ENCODE assay signal across 1 cellular context in the genomic region with DNA sequence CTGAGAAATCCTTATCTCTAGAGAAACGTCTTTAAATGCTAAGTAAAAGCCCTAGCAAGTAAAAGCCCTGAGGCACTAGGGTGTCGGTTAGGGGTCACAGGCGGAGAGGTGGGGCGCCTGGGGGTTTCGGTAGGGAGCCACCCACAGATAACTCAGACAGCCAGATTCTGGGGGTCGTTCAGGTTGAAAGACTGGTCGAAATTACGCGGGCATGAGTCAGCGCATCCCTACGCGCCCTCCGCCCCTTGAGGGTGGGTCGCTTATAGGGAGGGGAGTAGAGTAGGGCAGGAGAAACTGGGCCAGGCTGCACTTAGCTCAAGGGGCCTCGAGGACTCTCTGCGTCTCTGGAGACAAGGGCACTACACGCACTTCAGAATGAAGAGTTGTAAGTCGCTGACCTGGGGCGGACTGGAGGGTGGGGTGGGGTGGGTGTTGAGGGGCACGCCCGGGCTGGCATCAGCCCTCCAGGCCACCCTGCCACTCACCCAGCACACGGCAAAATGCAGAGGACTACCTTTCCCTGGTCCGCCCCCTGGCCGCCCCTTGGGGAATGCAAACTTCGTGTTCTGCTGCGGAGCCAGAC.
TF ChIP-seq lines count a peak whose summit lies in the region.

No MANE protein-coding gene starts in this region.

TF ChIP-seq in K562, 482 proteins besides CTCF, POLR2A, EP300 and RAD21 (continued from another document and continues in another):
- TF ChIP-seq, protein P1, sequence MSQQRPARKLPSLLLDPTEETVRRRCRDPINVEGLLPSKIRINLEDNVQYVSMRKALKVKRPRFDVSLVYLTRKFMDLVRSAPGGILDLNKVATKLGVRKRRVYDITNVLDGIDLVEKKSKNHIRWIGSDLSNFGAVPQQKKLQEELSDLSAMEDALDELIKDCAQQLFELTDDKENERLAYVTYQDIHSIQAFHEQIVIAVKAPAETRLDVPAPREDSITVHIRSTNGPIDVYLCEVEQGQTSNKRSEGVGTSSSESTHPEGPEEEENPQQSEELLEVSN (IDR thresholded peaks at IDR 0.05; ENCODE audit: borderline replicate concordance in 1 of 2, extremely low read depth in 1 of 2, insufficient read depth in 1 of 2, insufficient read length in 1 of 2, low read depth in 1 of 2, low read length in 1 of 2, poor library complexity in 1 of 2, severe bottlenecking in 1 of 2) = peak in 1 of 2 experiments; percentile 10
- TF ChIP-seq CREM (IDR thresholded peaks at IDR 0.05; ENCODE audit: low read depth) (0 out of 2 replicates have a peak, but pooled peaks have one; percentile 20), ZNF239 (CRISPR knock-in tag; IDR thresholded peaks at IDR 0.05) (no peak), ZNF695 (CRISPR knock-in tag; IDR thresholded peaks at IDR 0.05) (no peak), NCOR1 (IDR thresholded peaks at IDR 0.05) (no peak), SMARCA4 (IDR thresholded peaks at IDR 0.05) (peak; percentile 44; the same call in 1 of the 2 replicates), ZNF217 (CRISPR knock-in tag; IDR thresholded peaks at IDR 0.05) (no peak), ELF2 (CRISPR knock-in tag; IDR thresholded peaks at IDR 0.05) (no peak), TRIM28 (IDR thresholded peaks at IDR 0.05) (no peak), PML (IDR thresholded peaks at IDR 0.05; ENCODE audit: low read length) (0 out of 2 replicates have a peak, but pooled peaks have one; percentile 7), SMARCC2 (IDR thresholded peaks at IDR 0.05; ENCODE audit: low read depth) (peak; percentile 18; the same call in 1 of the 2 replicates), PHF21A (IDR thresholded peaks at IDR 0.05; ENCODE audit: borderline replicate concordance, low read depth) (peak; percentile 40; the same call in 1 of the 2 replicates), RBFOX2 (IDR thresholded peaks at IDR 0.05; ENCODE audit: low read depth, low read length) (peak; percentile 52), FOXA3 (CRISPR knock-in tag; conservative IDR thresholded peaks at IDR 0.05 in 1 of 2, IDR thresholded peaks at IDR 0.05 in 1 of 2) (peak in 1 of 2 experiments; percentile 53; a peak in 2 of 4 replicates), CBFA2T3 (IDR thresholded peaks at IDR 0.05) (0 out of 2 replicates have a peak, but pooled peaks have one; percentile 20), OTX1 (CRISPR knock-in tag; IDR thresholded peaks at IDR 0.05) (no peak), SMAD1 (IDR thresholded peaks at IDR 0.05; ENCODE audit: low read depth, low read length, partially characterized antibody) (peak; percentile 30), POLR2AphosphoS5 (IDR thresholded peaks at IDR 0.05; ENCODE audit: control insufficient read depth, insufficient read depth, low read depth, low read length) (0 out of 2 replicates have a peak, but pooled peaks have one; percentile 24), HDGF (IDR thresholded peaks at IDR 0.05) (no peak), MYNN (IDR thresholded peaks at IDR 0.05) (peak; percentile 97), MYNN (CRISPR knock-in tag; IDR thresholded peaks at IDR 0.05) (peak; percentile 64; the same call in 1 of the 2 replicates), TEAD1 (CRISPR knock-in tag; IDR thresholded peaks at IDR 0.05) (0 out of 4 replicates have a peak, but pooled peaks of 1 of the 2 experiments have one; percentile 48), ZFP1 (CRISPR knock-in tag; IDR thresholded peaks at IDR 0.05) (no peak), ZBTB7A (IDR thresholded peaks at IDR 0.05; ENCODE audit: borderline replicate concordance, control insufficient read depth, low read depth, low read length) (peak; percentile 93)
- TF ChIP-seq, protein P2, sequence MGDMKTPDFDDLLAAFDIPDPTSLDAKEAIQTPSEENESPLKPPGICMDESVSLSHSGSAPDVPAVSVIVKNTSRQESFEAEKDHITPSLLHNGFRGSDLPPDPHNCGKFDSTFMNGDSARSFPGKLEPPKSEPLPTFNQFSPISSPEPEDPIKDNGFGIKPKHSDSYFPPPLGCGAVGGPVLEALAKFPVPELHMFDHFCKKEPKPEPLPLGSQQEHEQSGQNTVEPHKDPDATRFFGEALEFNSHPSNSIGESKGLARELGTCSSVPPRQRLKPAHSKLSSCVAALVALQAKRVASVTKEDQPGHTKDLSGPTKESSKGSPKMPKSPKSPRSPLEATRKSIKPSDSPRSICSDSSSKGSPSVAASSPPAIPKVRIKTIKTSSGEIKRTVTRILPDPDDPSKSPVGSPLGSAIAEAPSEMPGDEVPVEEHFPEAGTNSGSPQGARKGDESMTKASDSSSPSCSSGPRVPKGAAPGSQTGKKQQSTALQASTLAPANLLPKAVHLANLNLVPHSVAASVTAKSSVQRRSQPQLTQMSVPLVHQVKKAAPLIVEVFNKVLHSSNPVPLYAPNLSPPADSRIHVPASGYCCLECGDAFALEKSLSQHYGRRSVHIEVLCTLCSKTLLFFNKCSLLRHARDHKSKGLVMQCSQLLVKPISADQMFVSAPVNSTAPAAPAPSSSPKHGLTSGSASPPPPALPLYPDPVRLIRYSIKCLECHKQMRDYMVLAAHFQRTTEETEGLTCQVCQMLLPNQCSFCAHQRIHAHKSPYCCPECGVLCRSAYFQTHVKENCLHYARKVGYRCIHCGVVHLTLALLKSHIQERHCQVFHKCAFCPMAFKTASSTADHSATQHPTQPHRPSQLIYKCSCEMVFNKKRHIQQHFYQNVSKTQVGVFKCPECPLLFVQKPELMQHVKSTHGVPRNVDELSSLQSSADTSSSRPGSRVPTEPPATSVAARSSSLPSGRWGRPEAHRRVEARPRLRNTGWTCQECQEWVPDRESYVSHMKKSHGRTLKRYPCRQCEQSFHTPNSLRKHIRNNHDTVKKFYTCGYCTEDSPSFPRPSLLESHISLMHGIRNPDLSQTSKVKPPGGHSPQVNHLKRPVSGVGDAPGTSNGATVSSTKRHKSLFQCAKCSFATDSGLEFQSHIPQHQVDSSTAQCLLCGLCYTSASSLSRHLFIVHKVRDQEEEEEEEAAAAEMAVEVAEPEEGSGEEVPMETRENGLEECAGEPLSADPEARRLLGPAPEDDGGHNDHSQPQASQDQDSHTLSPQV (IDR thresholded peaks at IDR 0.05) = peak; percentile 75
- TF ChIP-seq, protein P3, sequence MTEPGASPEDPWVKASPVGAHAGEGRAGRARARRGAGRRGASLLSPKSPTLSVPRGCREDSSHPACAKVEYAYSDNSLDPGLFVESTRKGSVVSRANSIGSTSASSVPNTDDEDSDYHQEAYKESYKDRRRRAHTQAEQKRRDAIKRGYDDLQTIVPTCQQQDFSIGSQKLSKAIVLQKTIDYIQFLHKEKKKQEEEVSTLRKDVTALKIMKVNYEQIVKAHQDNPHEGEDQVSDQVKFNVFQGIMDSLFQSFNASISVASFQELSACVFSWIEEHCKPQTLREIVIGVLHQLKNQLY (CRISPR knock-in tag; conservative IDR thresholded peaks at IDR 0.05) = no peak
- TF ChIP-seq, protein P4, sequence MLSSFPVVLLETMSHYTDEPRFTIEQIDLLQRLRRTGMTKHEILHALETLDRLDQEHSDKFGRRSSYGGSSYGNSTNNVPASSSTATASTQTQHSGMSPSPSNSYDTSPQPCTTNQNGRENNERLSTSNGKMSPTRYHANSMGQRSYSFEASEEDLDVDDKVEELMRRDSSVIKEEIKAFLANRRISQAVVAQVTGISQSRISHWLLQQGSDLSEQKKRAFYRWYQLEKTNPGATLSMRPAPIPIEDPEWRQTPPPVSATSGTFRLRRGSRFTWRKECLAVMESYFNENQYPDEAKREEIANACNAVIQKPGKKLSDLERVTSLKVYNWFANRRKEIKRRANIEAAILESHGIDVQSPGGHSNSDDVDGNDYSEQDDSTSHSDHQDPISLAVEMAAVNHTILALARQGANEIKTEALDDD (IDR thresholded peaks at IDR 0.05) = 0 out of 2 replicates have a peak, but pooled peaks have one; percentile 42
- TF ChIP-seq, protein P5, sequence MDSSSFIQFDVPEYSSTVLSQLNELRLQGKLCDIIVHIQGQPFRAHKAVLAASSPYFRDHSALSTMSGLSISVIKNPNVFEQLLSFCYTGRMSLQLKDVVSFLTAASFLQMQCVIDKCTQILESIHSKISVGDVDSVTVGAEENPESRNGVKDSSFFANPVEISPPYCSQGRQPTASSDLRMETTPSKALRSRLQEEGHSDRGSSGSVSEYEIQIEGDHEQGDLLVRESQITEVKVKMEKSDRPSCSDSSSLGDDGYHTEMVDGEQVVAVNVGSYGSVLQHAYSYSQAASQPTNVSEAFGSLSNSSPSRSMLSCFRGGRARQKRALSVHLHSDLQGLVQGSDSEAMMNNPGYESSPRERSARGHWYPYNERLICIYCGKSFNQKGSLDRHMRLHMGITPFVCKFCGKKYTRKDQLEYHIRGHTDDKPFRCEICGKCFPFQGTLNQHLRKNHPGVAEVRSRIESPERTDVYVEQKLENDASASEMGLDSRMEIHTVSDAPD (CRISPR knock-in tag; IDR thresholded peaks at IDR 0.05) = no peak
- TF ChIP-seq, protein P6, sequence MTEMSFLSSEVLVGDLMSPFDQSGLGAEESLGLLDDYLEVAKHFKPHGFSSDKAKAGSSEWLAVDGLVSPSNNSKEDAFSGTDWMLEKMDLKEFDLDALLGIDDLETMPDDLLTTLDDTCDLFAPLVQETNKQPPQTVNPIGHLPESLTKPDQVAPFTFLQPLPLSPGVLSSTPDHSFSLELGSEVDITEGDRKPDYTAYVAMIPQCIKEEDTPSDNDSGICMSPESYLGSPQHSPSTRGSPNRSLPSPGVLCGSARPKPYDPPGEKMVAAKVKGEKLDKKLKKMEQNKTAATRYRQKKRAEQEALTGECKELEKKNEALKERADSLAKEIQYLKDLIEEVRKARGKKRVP (CRISPR knock-in tag; IDR thresholded peaks at IDR 0.05) = 0 out of 2 replicates have a peak, but pooled peaks have one; percentile 24
- TF ChIP-seq, protein P7, sequence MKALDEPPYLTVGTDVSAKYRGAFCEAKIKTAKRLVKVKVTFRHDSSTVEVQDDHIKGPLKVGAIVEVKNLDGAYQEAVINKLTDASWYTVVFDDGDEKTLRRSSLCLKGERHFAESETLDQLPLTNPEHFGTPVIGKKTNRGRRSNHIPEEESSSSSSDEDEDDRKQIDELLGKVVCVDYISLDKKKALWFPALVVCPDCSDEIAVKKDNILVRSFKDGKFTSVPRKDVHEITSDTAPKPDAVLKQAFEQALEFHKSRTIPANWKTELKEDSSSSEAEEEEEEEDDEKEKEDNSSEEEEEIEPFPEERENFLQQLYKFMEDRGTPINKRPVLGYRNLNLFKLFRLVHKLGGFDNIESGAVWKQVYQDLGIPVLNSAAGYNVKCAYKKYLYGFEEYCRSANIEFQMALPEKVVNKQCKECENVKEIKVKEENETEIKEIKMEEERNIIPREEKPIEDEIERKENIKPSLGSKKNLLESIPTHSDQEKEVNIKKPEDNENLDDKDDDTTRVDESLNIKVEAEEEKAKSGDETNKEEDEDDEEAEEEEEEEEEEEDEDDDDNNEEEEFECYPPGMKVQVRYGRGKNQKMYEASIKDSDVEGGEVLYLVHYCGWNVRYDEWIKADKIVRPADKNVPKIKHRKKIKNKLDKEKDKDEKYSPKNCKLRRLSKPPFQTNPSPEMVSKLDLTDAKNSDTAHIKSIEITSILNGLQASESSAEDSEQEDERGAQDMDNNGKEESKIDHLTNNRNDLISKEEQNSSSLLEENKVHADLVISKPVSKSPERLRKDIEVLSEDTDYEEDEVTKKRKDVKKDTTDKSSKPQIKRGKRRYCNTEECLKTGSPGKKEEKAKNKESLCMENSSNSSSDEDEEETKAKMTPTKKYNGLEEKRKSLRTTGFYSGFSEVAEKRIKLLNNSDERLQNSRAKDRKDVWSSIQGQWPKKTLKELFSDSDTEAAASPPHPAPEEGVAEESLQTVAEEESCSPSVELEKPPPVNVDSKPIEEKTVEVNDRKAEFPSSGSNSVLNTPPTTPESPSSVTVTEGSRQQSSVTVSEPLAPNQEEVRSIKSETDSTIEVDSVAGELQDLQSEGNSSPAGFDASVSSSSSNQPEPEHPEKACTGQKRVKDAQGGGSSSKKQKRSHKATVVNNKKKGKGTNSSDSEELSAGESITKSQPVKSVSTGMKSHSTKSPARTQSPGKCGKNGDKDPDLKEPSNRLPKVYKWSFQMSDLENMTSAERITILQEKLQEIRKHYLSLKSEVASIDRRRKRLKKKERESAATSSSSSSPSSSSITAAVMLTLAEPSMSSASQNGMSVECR (CRISPR knock-in tag; IDR thresholded peaks at IDR 0.05) = 0 out of 2 replicates have a peak, but pooled peaks have one; percentile 37
- TF ChIP-seq, protein P8, sequence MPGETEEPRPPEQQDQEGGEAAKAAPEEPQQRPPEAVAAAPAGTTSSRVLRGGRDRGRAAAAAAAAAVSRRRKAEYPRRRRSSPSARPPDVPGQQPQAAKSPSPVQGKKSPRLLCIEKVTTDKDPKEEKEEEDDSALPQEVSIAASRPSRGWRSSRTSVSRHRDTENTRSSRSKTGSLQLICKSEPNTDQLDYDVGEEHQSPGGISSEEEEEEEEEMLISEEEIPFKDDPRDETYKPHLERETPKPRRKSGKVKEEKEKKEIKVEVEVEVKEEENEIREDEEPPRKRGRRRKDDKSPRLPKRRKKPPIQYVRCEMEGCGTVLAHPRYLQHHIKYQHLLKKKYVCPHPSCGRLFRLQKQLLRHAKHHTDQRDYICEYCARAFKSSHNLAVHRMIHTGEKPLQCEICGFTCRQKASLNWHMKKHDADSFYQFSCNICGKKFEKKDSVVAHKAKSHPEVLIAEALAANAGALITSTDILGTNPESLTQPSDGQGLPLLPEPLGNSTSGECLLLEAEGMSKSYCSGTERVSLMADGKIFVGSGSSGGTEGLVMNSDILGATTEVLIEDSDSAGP (CRISPR knock-in tag; IDR thresholded peaks at IDR 0.05) = 0 out of 2 replicates have a peak, but pooled peaks have one; percentile 21
- TF ChIP-seq, protein P9, sequence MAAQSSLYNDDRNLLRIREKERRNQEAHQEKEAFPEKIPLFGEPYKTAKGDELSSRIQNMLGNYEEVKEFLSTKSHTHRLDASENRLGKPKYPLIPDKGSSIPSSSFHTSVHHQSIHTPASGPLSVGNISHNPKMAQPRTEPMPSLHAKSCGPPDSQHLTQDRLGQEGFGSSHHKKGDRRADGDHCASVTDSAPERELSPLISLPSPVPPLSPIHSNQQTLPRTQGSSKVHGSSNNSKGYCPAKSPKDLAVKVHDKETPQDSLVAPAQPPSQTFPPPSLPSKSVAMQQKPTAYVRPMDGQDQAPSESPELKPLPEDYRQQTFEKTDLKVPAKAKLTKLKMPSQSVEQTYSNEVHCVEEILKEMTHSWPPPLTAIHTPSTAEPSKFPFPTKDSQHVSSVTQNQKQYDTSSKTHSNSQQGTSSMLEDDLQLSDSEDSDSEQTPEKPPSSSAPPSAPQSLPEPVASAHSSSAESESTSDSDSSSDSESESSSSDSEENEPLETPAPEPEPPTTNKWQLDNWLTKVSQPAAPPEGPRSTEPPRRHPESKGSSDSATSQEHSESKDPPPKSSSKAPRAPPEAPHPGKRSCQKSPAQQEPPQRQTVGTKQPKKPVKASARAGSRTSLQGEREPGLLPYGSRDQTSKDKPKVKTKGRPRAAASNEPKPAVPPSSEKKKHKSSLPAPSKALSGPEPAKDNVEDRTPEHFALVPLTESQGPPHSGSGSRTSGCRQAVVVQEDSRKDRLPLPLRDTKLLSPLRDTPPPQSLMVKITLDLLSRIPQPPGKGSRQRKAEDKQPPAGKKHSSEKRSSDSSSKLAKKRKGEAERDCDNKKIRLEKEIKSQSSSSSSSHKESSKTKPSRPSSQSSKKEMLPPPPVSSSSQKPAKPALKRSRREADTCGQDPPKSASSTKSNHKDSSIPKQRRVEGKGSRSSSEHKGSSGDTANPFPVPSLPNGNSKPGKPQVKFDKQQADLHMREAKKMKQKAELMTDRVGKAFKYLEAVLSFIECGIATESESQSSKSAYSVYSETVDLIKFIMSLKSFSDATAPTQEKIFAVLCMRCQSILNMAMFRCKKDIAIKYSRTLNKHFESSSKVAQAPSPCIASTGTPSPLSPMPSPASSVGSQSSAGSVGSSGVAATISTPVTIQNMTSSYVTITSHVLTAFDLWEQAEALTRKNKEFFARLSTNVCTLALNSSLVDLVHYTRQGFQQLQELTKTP (IDR thresholded peaks at IDR 0.05; ENCODE audit: low read depth in 1 of 2, partially characterized antibody in 2 of 2) = peak in 1 of 2 experiments; percentile 16
- TF ChIP-seq, protein P10, sequence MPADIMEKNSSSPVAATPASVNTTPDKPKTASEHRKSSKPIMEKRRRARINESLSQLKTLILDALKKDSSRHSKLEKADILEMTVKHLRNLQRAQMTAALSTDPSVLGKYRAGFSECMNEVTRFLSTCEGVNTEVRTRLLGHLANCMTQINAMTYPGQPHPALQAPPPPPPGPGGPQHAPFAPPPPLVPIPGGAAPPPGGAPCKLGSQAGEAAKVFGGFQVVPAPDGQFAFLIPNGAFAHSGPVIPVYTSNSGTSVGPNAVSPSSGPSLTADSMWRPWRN (IDR thresholded peaks at IDR 0.05; ENCODE audit: low read depth) = peak; percentile 38; the same call in 1 of the 2 replicates
